In the genomic region with DNA sequence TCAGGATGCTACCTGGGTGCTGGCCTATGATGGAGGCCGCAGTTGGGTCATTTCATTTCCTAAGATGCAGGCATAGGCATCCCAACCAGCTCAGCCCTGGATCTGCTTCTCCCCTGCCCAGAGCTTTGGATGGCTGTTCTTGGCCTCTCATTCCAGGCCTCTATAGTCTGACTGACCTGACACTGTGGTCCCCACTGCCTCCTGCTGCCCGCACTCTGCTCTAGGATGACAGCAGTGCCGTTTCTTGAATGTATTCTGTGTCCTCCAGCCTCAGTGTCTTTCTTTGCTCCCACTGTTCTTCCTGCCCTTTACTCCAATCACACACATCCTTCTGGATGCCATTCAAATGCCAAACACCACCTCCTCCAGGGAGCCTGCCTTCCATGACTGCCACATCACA, we compare ENCODE assay signal across 8 cellular contexts.
DNase-seq lines count a peak whose midpoint lies in the region; ATAC-seq, FAIRE-seq and TF ChIP-seq lines count a peak whose summit lies in the region.

No MANE protein-coding gene starts in this region.

- no peaks in the 10 kb centered on the region for H3K9me3 ChIP-seq in spleen

- H3K4me3 ChIP-seq in fibroblast of the aortic adventitia (ENCODE audit: low read depth, low read length) (no peak overlapping the region), spleen (no peak overlapping the region)

- no peak for FAIRE-seq in D721Med (lab: Jason Lieb, UNC)

- TF ChIP-seq POLR2A in spleen (IDR thresholded peaks at IDR 0.05) = no peak

- intact Hi-C loops in spleen (cut with DNase I; ENCODE audit: low total_unique reads) = no loop called here

- 64 to 94% (median 73%) methylated on average over 3 of the region's 3 CpGs for WGBS in spleen, 5 donors

- TF ChIP-seq CTCF in D721Med (IDR thresholded peaks at IDR 0.05; ENCODE audit: insufficient read depth, missing control alignments) = peak; percentile 13
- peak; percentile 55 for TF ChIP-seq CTCF in fibroblast of the aortic adventitia (IDR thresholded peaks at IDR 0.05; ENCODE audit: insufficient read depth, low read length)
- peak in 7 of 11 experiments; percentile 18 to 55 (median 31) for TF ChIP-seq CTCF in spleen (IDR thresholded peaks at IDR 0.05 in 8 of 11, conservative IDR thresholded peaks at IDR 0.05 in 3 of 11)

- DNase-seq in D721Med (ENCODE audit: insufficient read length, low spot score) (peak; percentile 54), HuH-7 (ENCODE audit: low spot score) (peak; percentile 65), fibroblast of the aortic adventitia (ENCODE audit: low read depth) (peak; percentile 43), spleen (no peak), occipital lobe (lab: John Stamatoyannopoulos, UW) (no peak)
- peak; percentile 23 for DNase-seq in activated CD4-positive, alpha-beta T cell treated with anti-CD3 and anti-CD28 coated beads, Interleukin-2, amount 50 U/mL, for 4 hours

- H3K36me3 ChIP-seq in spleen = no peaks in the 10 kb centered on the region

- H3K27ac ChIP-seq in spleen = no peak overlapping the region

- H3K27me3 ChIP-seq in spleen (replicated peaks in 1 of 7) = no peaks in the 10 kb centered on the region

- no peak for ATAC-seq in activated CD4-positive, CD25-positive, alpha-beta regulatory T cell treated with anti-CD3 and anti-CD28 coated beads, Interleukin-2, amount 50 U/mL, for 24 hours
- ATAC-seq in GM18873 (IDR thresholded peaks at IDR 0.05; ENCODE audit: low FRiP score, unreplicated experiment) = no peak

- H3K4me1 ChIP-seq in spleen = no peaks in the 10 kb centered on the region

Comparison
In these comparisons a context has a peak if more than half of its experiments do, and no peak if none do; other contexts are left out.
1. DNase-seq: peak in D721Med (single experiment), HuH-7 (single experiment), activated CD4-positive, alpha-beta T cell treated with anti-CD3 and anti-CD28 coated beads, Interleukin-2, amount 50 U/mL, for 4 hours (2 of 2) and fibroblast of the aortic adventitia (single experiment); none in spleen (single experiment) and occipital lobe (single experiment).
2. Peak in every context shown above with its lines, with median percentiles within 50 percentile points of each other: CTCF ChIP-seq.